ENCODE assay signal across 9 cellular contexts in the genomic region with DNA sequence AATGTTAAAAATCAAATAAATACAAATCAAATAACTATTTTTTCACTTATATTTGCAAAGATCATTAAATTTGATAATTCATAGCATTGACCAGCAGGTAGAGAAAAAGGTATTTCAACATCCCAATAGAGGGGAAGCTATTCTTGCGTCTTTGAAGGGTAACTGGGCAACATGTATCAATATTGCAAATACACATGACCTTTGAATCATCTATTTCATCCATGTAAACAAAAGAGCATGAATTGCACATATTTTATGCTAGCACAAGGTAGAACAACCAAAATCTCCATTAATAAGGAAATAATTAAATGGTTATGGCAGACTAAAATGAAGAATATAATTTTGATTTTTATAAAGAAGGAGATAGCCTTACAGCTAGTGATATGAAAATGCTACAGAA.
"Had no signal": no experiment of that assay in that cellular context is flagged by ENCODE, and none has a peak within 500 bp of the region (broad histone marks: within the 10 kb centered on the region; RNA-seq: fewer than 3 reads in every experiment).

No MANE protein-coding gene starts in this region.

- H3K36me3 ChIP-seq: HAP-1 had no signal

- H3K4me3 ChIP-seq: GM23248, HAP-1 had no signal

- H3K27ac ChIP-seq: GM23248, HL-60 had no signal

- H3K4me3 Mint-ChIP-seq: HFFc6 had no signal

- H3K9me3 ChIP-seq: HAP-1 had no signal

- ATAC-seq: HCT116 had no signal

- H3K9ac ChIP-seq: GM23248 had no signal

- H3K27ac Mint-ChIP-seq: HFFc6 had no signal

- DNase-seq: GM23248, GOT3, H7, HFFc6, IMR-90, KBM-7 had no signal

- H3K4me1 ChIP-seq: HAP-1 had no signal
